Comparison of ENCODE assay signal across 11 cellular contexts in the genomic region with DNA sequence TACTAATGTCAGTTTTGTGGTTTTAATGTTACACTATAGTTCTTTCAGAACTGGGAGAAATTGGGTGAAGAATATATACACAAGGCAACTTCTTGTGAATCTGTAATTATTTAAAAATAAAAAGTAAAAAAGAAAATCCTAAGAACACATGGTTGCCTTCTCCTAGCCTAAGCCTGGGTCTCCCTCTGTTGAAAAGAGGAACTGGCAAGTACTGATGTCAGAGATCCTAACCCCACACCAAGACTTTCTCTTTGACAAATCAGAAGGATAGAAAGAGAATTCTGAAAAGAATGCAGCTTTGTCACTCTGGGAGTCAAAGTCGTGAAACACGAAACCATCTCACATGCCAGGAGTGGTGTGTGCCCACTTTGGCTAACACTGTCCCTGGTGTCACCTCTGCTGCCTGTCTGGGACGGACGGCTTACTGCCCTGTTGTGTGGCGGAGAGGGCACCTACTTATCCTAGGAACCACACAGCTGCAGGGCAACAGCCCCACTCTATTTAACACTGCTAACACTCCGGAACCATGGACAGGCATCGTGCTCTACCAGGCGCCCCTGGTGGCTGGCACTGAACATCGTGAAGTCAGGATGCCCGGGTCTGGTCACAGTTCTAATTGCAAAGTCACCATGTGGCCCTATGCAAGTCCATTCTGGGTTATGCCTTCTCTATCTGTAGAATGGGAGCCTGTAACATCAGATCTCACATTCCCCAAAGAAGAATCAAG.
DNase-seq lines count a peak whose midpoint lies in the region; ATAC-seq and TF ChIP-seq lines count a peak whose summit lies in the region.
"Had no signal": no experiment of that assay in that cellular context is flagged by ENCODE, and none has a peak within 500 bp of the region (broad histone marks: within the 10 kb centered on the region; RNA-seq: fewer than 3 reads in every experiment).

No MANE protein-coding gene starts in this region.

- H3K9me3 ChIP-seq in neuronal stem cell (replicated peaks in 1 of 2; ENCODE audit: control insufficient read depth in 2 of 2, insufficient read depth in 1 of 2, low read depth in 1 of 2, low read length in 2 of 2): no peaks in the 10 kb centered on the region

- no peak overlapping the region for H2BK15ac ChIP-seq in neuronal stem cell (ENCODE audit: low read length)

- H3K23ac ChIP-seq in neuronal stem cell (ENCODE audit: low read depth, low read length, poor library complexity): no peak overlapping the region

- no peak overlapping the region for H4K8ac ChIP-seq in neuronal stem cell (ENCODE audit: low read depth, low read length)

- H3K27ac ChIP-seq in neuronal stem cell (replicated peaks; ENCODE audit: low read length): no peak overlapping the region

- H3K4me1 ChIP-seq in neuronal stem cell (ENCODE audit: control insufficient read depth in 2 of 2, insufficient read depth in 1 of 2, low read depth in 1 of 2, low read length in 2 of 2): peaks cover 0 to 2% of the 10 kb centered on the region in 2 donors

- no CpG with 5 or more reads among the region's 10 CpGs for WGBS in neuronal stem cell (ENCODE audit: extremely low coverage in 2 of 2, insufficient read length in 2 of 2, insufficient replicate concordance in 1 of 2), 2 donors

- H3K14ac ChIP-seq in neuronal stem cell (ENCODE audit: low read length): no peak overlapping the region

- no peak overlapping the region for H2AK5ac ChIP-seq in neuronal stem cell (ENCODE audit: low read depth, low read length)

- no peak overlapping the region for H3K9ac ChIP-seq in neuronal stem cell (ENCODE audit: low read depth, low read length, poor library complexity)

- H3K4me3 ChIP-seq in neuronal stem cell (ENCODE audit: low read length in 2 of 2): no peak overlapping the region

- H3K18ac ChIP-seq in neuronal stem cell (ENCODE audit: low read length): peak overlapping the region; percentile 2

- TF ChIP-seq CTCF in CD14-positive monocyte (IDR thresholded peaks at IDR 0.05): no peak

- no peaks in the 10 kb centered on the region for H3K36me3 Mint-ChIP-seq in CD14-positive monocyte

- no peak overlapping the region for H3K27ac Mint-ChIP-seq in CD14-positive monocyte

- H3K36me3 ChIP-seq in neuronal stem cell (replicated peaks in 1 of 2; ENCODE audit: control insufficient read depth in 2 of 2, insufficient read depth in 2 of 2, low read length in 2 of 2): no peaks in the 10 kb centered on the region

- no peak overlapping the region for H2BK12ac ChIP-seq in neuronal stem cell (ENCODE audit: low read length)

- H3K9me3 Mint-ChIP-seq in CD14-positive monocyte: peaks cover 0 to 10% (median 0%) of the 10 kb centered on the region in 7 donors

- DNase-seq in NCI-H1092 treated with DMSO at 0.1 percent for 48 hours (lab: John Stamatoyannopoulos, UW) (peak; percentile 18), NCI-H1092 (lab: John Stamatoyannopoulos, UW) (no peak), NCI-H524 (lab: John Stamatoyannopoulos, UW) (peak; percentile 22 to 60), dermis blood vessel endothelial cell (peak; percentile 8), neuronal stem cell (ENCODE audit: low spot score) (no peak), CD14-positive monocyte (ENCODE audit: low spot score) (no peak), epidermal melanocyte (ENCODE audit: insufficient read length, low spot score) (no peak)
- DNase-seq: activated CD4-positive, CD25-positive, alpha-beta regulatory T cell treated with anti-CD3 and anti-CD28 coated beads, Interleukin-2, amount 50 U/mL, for 72 hours; NCI-H1694 treated with DMSO at 0.1 percent for 48 hours; occipital lobe had no signal

- ATAC-seq in HG03469 (IDR thresholded peaks at IDR 0.05; ENCODE audit: unreplicated experiment): no peak

- H2BK5ac ChIP-seq in neuronal stem cell (ENCODE audit: low read length): no peak overlapping the region

- peaks cover 0 to 7% (median 2%) of the 10 kb centered on the region in 3 donors for H3K27me3 Mint-ChIP-seq in CD14-positive monocyte (ENCODE audit: low read depth in 3 of 3)

- H3K79me1 ChIP-seq in neuronal stem cell (ENCODE audit: low read depth, low read length): no peaks in the 10 kb centered on the region

- H2AFZ ChIP-seq in neuronal stem cell (ENCODE audit: low read length): no peak overlapping the region

- intact Hi-C loops in CD14-positive monocyte (cut with micrococcal nuclease): no loop called here

- H2BK120ac ChIP-seq in neuronal stem cell (ENCODE audit: low read depth, low read length): no peak overlapping the region

- no peak overlapping the region for H3K4me3 Mint-ChIP-seq in CD14-positive monocyte

- no peak overlapping the region for H4K91ac ChIP-seq in neuronal stem cell (ENCODE audit: low read depth, low read length, poor library complexity)

- no peaks in the 10 kb centered on the region for H3K4me1 Mint-ChIP-seq in CD14-positive monocyte

- H3K4me2 ChIP-seq in neuronal stem cell (ENCODE audit: insufficient read depth, low read length, poor library complexity, severe bottlenecking): no peak overlapping the region

- peaks cover 0 to 4% (median 0%) of the 10 kb centered on the region in 3 experiments for H3K27me3 ChIP-seq in neuronal stem cell (ENCODE audit: control insufficient read depth in 3 of 3, insufficient read depth in 3 of 3, low read depth in 1 of 3, low read length in 3 of 3)

- H3K4ac ChIP-seq in neuronal stem cell (ENCODE audit: low read length): no peak overlapping the region

Comparison
In these comparisons a context has a peak if more than half of its experiments do, and no peak if none do; other contexts are left out.
1. DNase-seq: peak in NCI-H1092 treated with DMSO at 0.1 percent for 48 hours (single experiment), NCI-H524 (2 of 2) and dermis blood vessel endothelial cell (single experiment); none in NCI-H1092 (single experiment), neuronal stem cell (single experiment), CD14-positive monocyte (single experiment) and epidermal melanocyte (single experiment).